In genomic region chr15:101277038-101277822, GRCh38 we compare ENCODE assay signal across 8 cellular contexts. TPM values are rescaled to one million over a fixed set of nuclear protein-coding genes. Genes with fewer than 3 reads are reported as not detected.
DNase-seq lines count a peak whose midpoint lies in the region; ATAC-seq and TF ChIP-seq lines count a peak whose summit lies in the region.

A gene with protein sequence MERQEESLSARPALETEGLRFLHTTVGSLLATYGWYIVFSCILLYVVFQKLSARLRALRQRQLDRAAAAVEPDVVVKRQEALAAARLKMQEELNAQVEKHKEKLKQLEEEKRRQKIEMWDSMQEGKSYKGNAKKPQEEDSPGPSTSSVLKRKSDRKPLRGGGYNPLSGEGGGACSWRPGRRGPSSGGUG (minus strand): TSS chr15:101277485. CDS start chr15:101277417, 68 bp downstream.

- H3K27ac Mint-ChIP-seq in neural crest cell (ENCODE audit: unreplicated experiment), result peak within 1 kb of the TSS; percentile 89

- no peaks in the 10 kb centered on the region for H3K9me3 Mint-ChIP-seq in neural crest cell

- H3K9me3 ChIP-seq in SJCRH30 (replicated peaks), result no peaks in the 10 kb centered on the region
- H3K9me3 ChIP-seq in stomach smooth muscle (ENCODE audit: control insufficient read depth in 2 of 2, low read length in 2 of 2), result no peaks in the 10 kb centered on the region

- H3K27ac ChIP-seq in SJCRH30, result peak within 1 kb of the TSS; percentile 41
- H3K27ac ChIP-seq in stomach smooth muscle (ENCODE audit: low read length), result peak within 1 kb of the TSS; percentile 87

- no peak for TF ChIP-seq CTCF in fibroblast of villous mesenchyme (IDR thresholded peaks at IDR 0.05; ENCODE audit: insufficient read depth, low read depth, low read length)
- TF ChIP-seq CTCF in neural crest cell (conservative IDR thresholded peaks at IDR 0.05), result no peak

- H3K4me1 ChIP-seq in SJCRH30 (peaks cover 12% of the 10 kb centered on the region; the same call in 1 of the 2 replicates), stomach smooth muscle (ENCODE audit: control insufficient read depth, insufficient read depth, low read length) (peaks cover 18% of the 10 kb centered on the region)

- peak within 1 kb of the TSS; percentile 93 to 95 for H3K9ac ChIP-seq in stomach smooth muscle (ENCODE audit: low read length in 2 of 2)

- H3K36me3 ChIP-seq in SJCRH30 (peaks cover 52% of the 10 kb centered on the region), stomach smooth muscle (ENCODE audit: control insufficient read depth in 2 of 2, insufficient read depth in 2 of 2, low read length in 2 of 2) (peaks cover 38 to 45% of the 10 kb centered on the region in 2 donors)

- no peaks in the 10 kb centered on the region for H3K27me3 Mint-ChIP-seq in neural crest cell (ENCODE audit: low read depth)

- H3K27me3 ChIP-seq in SJCRH30, result no peaks in the 10 kb centered on the region
- no peaks in the 10 kb centered on the region for H3K27me3 ChIP-seq in stomach smooth muscle (ENCODE audit: control insufficient read depth in 1 of 2, insufficient read depth in 2 of 2, low read length in 2 of 2)

- H3K36me3 Mint-ChIP-seq in neural crest cell (ENCODE audit: low read depth), result peaks cover 18% of the 10 kb centered on the region

- H3K4me3 ChIP-seq in SJCRH30, result peak within 1 kb of the TSS; percentile 76
- peak within 1 kb of the TSS; percentile 90 for H3K4me3 ChIP-seq in fibroblast of villous mesenchyme (ENCODE audit: low read depth, low read length)
- H3K4me3 ChIP-seq in stomach smooth muscle (ENCODE audit: low read length in 2 of 2), result peak within 1 kb of the TSS; percentile 94 to 96

- H3K4me1 Mint-ChIP-seq in neural crest cell, result peaks cover 12% of the 10 kb centered on the region

- peak; percentile 88 for ATAC-seq in GM21723 (IDR thresholded peaks at IDR 0.05; ENCODE audit: unreplicated experiment)

- DNase-seq in EH (ENCODE audit: low read depth), result peak; percentile 91
- DNase-seq in KG1 (lab: John Stamatoyannopoulos, UW), result peak; percentile 75
- DNase-seq in SJCRH30, result peak; percentile 87 to 94
- peak; percentile 88 for DNase-seq in activated gamma-delta T cell treated with Interleukin-2 at 50 U/mL for 16 hours
- peak; percentile 94 for DNase-seq in fibroblast of villous mesenchyme (ENCODE audit: low read depth)
- DNase-seq in neural crest cell (ENCODE audit: low read depth, low spot score), result peak; percentile 90

- peak within 1 kb of the TSS; percentile 94 for H3K4me3 Mint-ChIP-seq in neural crest cell

RNA-seq across cellular contexts. Expression of the gene that starts here (rescaled TPM):
- 51.0 and 60.1 TPM in 2 replicates for total RNA-seq in SJCRH30 (2014; rRNA removed; shearing (Covaris generic))
- total RNA-seq in fibroblast of villous mesenchyme (78.3 and 84.6 TPM in 2 replicates), neural crest cell (37.8 and 42.1 TPM in 2 replicates)

Comparison
In these comparisons a context has a peak if more than half of its experiments do, and no peak if none do; other contexts are left out.
1. Peak in every context shown above with its lines: DNase-seq, ATAC-seq, H3K4me3 ChIP-seq and H3K27ac ChIP-seq.